Comparison of ENCODE assay signal across 28 cellular contexts in the genomic region with DNA sequence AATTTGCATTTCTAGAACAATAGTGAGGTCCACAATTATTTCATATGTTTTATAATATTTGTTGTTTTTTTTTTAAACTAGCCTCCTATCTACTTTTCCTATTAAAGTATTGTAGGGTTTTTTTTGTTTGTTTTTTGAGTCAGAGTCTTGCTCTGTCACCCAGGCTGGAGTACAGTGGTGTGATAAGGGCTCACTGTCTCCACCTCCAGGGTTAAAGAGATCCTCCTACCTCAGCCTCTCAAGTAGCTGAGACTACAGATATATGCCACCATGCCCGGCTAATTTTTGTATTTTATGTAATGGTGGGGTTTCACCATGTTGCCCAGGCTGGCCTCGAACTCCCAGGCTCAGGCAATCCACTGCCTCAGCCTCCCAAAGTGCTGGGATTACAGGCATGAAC.
DNase-seq lines count a peak whose midpoint lies in the region; ATAC-seq, FAIRE-seq and TF ChIP-seq lines count a peak whose summit lies in the region.
"Had no signal": no experiment of that assay in that cellular context is flagged by ENCODE, and none has a peak within 500 bp of the region (broad histone marks: within the 10 kb centered on the region; RNA-seq: fewer than 3 reads in every experiment).

No MANE protein-coding gene starts in this region.

- H3K4me3 ChIP-seq in HepG2 (replicated peaks in 1 of 3; ENCODE audit: insufficient read depth in 1 of 3, low read depth in 2 of 3, low read length in 3 of 3) (no peak overlapping the region), right lobe of liver (no peak overlapping the region), OCI-LY7 (ENCODE audit: low read depth, low read length, poor library complexity, severe bottlenecking) (no peak overlapping the region), brain microvascular endothelial cell (ENCODE audit: low read depth, low read length) (no peak overlapping the region), osteoblast (ENCODE audit: insufficient read depth, low read length) (no peak overlapping the region)
- H3K4me3 ChIP-seq: heart right ventricle, lung, smooth muscle cell, transverse colon had no signal

- 0% methylated on average over 2 of the region's 2 CpGs for WGBS in HepG2 (ENCODE audit: low lambda C conversion rate)
- WGBS in right lobe of liver (ENCODE audit: insufficient coverage, low coverage, low lambda C conversion rate, missing lambda C conversion rate), result 43% methylated on average over 2 of the region's 2 CpGs

- H3K36me3 ChIP-seq in HepG2 (replicated peaks in 1 of 2; ENCODE audit: control insufficient read depth in 1 of 2, insufficient read depth in 2 of 2, low read length in 2 of 2), result no peaks in the 10 kb centered on the region
- no peaks in the 10 kb centered on the region for H3K36me3 ChIP-seq in right lobe of liver
- H3K36me3 ChIP-seq in OCI-LY7 (ENCODE audit: insufficient read depth, low read length), result no peaks in the 10 kb centered on the region
- no peaks in the 10 kb centered on the region for H3K36me3 ChIP-seq in brain microvascular endothelial cell (replicated peaks)
- H3K36me3 ChIP-seq in osteoblast (ENCODE audit: insufficient read depth, low read length), result no peaks in the 10 kb centered on the region
- H3K36me3 ChIP-seq: heart right ventricle, transverse colon, WERI-Rb-1 had no signal

- no peak for FAIRE-seq in HepG2 (lab: Jason Lieb, UNC)

- CTCF ChIA-PET in HepG2 (lab: Yijun Ruan, JAX; ENCODE audit: low intra/inter-chr PET ratio, low total read pairs) (no interaction called here), OCI-LY7 (lab: Charles Lee; ENCODE audit: unreplicated experiment) (no interaction called here)

- H3K4me1 ChIP-seq in HepG2 (ENCODE audit: insufficient read depth, low read length) (no peaks in the 10 kb centered on the region), right lobe of liver (no peaks in the 10 kb centered on the region), OCI-LY7 (ENCODE audit: insufficient read depth, low read length, poor library complexity, severe bottlenecking) (no peaks in the 10 kb centered on the region), osteoblast (ENCODE audit: insufficient read depth, low read length) (no peaks in the 10 kb centered on the region)
- H3K4me1 ChIP-seq: heart right ventricle, parathyroid adenoma, transverse colon had no signal

- H3K9me2 ChIP-seq in OCI-LY7 (ENCODE audit: insufficient read depth, low read length), result no peaks in the 10 kb centered on the region

- H3K4me2 ChIP-seq in HepG2 (ENCODE audit: low read depth, low read length) (no peak overlapping the region), OCI-LY7 (ENCODE audit: low read length) (no peak overlapping the region), osteoblast (ENCODE audit: insufficient read depth, low read length) (no peak overlapping the region)
- H3K4me2 ChIP-seq: smooth muscle cell had no signal

- H3K9ac ChIP-seq in HepG2 (ENCODE audit: insufficient read depth, low read depth, low read length), result no peak overlapping the region
- H3K9ac ChIP-seq: parathyroid adenoma had no signal

- H3K27ac ChIP-seq in HepG2 (ENCODE audit: extremely low read length, insufficient read depth, low read length) (no peak overlapping the region), right lobe of liver (no peak overlapping the region), OCI-LY7 (ENCODE audit: low read depth, low read length, poor library complexity, severe bottlenecking) (no peak overlapping the region), brain microvascular endothelial cell (no peak overlapping the region), osteoblast (ENCODE audit: low read depth, low read length) (no peak overlapping the region)
- H3K27ac ChIP-seq: heart right ventricle, parathyroid adenoma, transverse colon, WERI-Rb-1 had no signal

- POLR2A ChIA-PET in HepG2 (lab: Yijun Ruan, JAX), result no interaction called here
- POLR2A ChIA-PET in OCI-LY7 (lab: Charles Lee), result interaction anchor here (0.7 kb wide), 1 partner anchor 1549 kb away, joined by 3 read pairs; no protein-coding TSS in a partner anchor

- no peaks in the 10 kb centered on the region for H3K27me3 ChIP-seq in HepG2 (ENCODE audit: control insufficient read depth in 1 of 2, insufficient read depth in 2 of 2, low read length in 2 of 2)
- H3K27me3 ChIP-seq in right lobe of liver, result no peaks in the 10 kb centered on the region
- H3K27me3 ChIP-seq in brain microvascular endothelial cell (replicated peaks), result no peaks in the 10 kb centered on the region
- no peaks in the 10 kb centered on the region for H3K27me3 ChIP-seq in osteoblast (ENCODE audit: insufficient read depth, low read length)
- H3K27me3 ChIP-seq: heart right ventricle, transverse colon had no signal

- in situ Hi-C loops in HepG2 (cut with HindIII; ENCODE audit: extremely low pct_ligation_motif_present, low pct_unique_long_range_greater_than_20kb), result no loop called here
- in situ Hi-C loops in brain microvascular endothelial cell (cut with HindIII; ENCODE audit: low pct_ligation_motif_present, low sequenced_read_pairs), result no loop called here

- intact Hi-C loops in HepG2 (cut with micrococcal nuclease; ENCODE audit: unreplicated experiment), result no loop called here
- intact Hi-C loops in right lobe of liver (cut with DNase I), result no loop called here
- intact Hi-C loops in OCI-LY7 (cut with micrococcal nuclease; ENCODE audit: unreplicated experiment), result no loop called here

- no peak for DNase-seq in HepG2 (ENCODE audit: low spot score)
- no peak for DNase-seq in right lobe of liver
- no peak for DNase-seq in OCI-LY7 (ENCODE audit: low spot score)
- peak; percentile 46 for DNase-seq in brain microvascular endothelial cell
- DNase-seq in osteoblast (ENCODE audit: insufficient read length, low spot score, missing footprints), result no peak
- DNase-seq in NCI-H128 (lab: John Stamatoyannopoulos, UW; ENCODE audit: unreplicated experiment), result no peak
- DNase-seq in T-helper 9 cell, result no peak
- no peak for DNase-seq in NCI-H526 (lab: John Stamatoyannopoulos, UW)
- DNase-seq: 8988T; activated CD4-positive, alpha-beta T cell treated with anti-CD3 and anti-CD28 coated beads, Interleukin-2, amount 10 ng/mL, durations not matched to agents 24 days and 14 days; activated naive CD4-positive, alpha-beta T cell treated with Interleukin-2 at 50 U/mL for 16 hours; activated T-cell treated with anti-CD3 and anti-CD28 coated beads, Interleukin-2, amount 50 U/mL, for 48 hours; DMS79 treated with DMSO at 0.1 percent for 48 hours; GOT3; heart right ventricle; IMR-90; NCI-H1417 treated with DMSO at 0.1 percent for 48 hours; NCI-H2081 treated with DMSO at 0.1 percent for 48 hours; NCI-H345; NCI-H82; nephron progenitor cell; SHP77; stimulated activated CD4-positive, alpha-beta T cell treated with anti-CD3 and anti-CD28 coated beads, Interleukin-1b, Interleukin-23, amount 100 ng/mL, for 48 hours; transverse colon; WERI-Rb-1 had no signal

- TF ChIP-seq RAD21 in HepG2 (CRISPR knock-in tag; IDR thresholded peaks at IDR 0.05), result no peak

- H4K20me1 ChIP-seq in HepG2 (ENCODE audit: insufficient read depth, low read length) (no peaks in the 10 kb centered on the region), OCI-LY7 (ENCODE audit: insufficient read depth, low read length) (no peaks in the 10 kb centered on the region), osteoblast (ENCODE audit: insufficient read depth, low read length) (no peaks in the 10 kb centered on the region)

- H2AFZ ChIP-seq in HepG2 (ENCODE audit: low read length) (no peak overlapping the region), OCI-LY7 (ENCODE audit: low read length) (no peak overlapping the region), osteoblast (ENCODE audit: low read length) (no peak overlapping the region)
- H2AFZ ChIP-seq: parathyroid adenoma had no signal

- TF ChIP-seq CTCF in HepG2 (CRISPR knock-in tag; IDR thresholded peaks at IDR 0.05) (no peak), right lobe of liver (IDR thresholded peaks at IDR 0.05) (no peak), OCI-LY7 (conservative IDR thresholded peaks at IDR 0.05; ENCODE audit: low read length) (peak; percentile 35; the same call in 1 of the 2 replicates), brain microvascular endothelial cell (IDR thresholded peaks at IDR 0.05; ENCODE audit: low read depth, low read length, missing control alignments) (peak; percentile 19), osteoblast (IDR thresholded peaks at IDR 0.05; ENCODE audit: extremely low read depth, low read depth, low read length) (peak; percentile 8)

- ATAC-seq in HepG2 (peak; percentile 69), right lobe of liver (no peak)
- ATAC-seq: heart right ventricle had no signal

- TF ChIP-seq POLR2A in HepG2 (IDR thresholded peaks at IDR 0.05; ENCODE audit: insufficient read depth in 1 of 2, low read depth in 2 of 2, low read length in 2 of 2) (no peak), right lobe of liver (IDR thresholded peaks at IDR 0.05) (no peak)

- BruUV-seq in HepG2 (replicated peaks; lab: Mats Ljungman, UMichigan) (no TSS peak), OCI-LY7 (replicated peaks; lab: Mats Ljungman, UMichigan) (no TSS peak)

- H3K9me3 ChIP-seq in HepG2 (ENCODE audit: low read length) (no peaks in the 10 kb centered on the region), right lobe of liver (no peaks in the 10 kb centered on the region), OCI-LY7 (ENCODE audit: low read length) (no peaks in the 10 kb centered on the region), osteoblast (ENCODE audit: low read depth, low read length) (no peaks in the 10 kb centered on the region)
- H3K9me3 ChIP-seq: heart right ventricle, transverse colon had no signal

- H3K79me2 ChIP-seq in HepG2 (ENCODE audit: insufficient read depth, low read length), result no peaks in the 10 kb centered on the region
- H3K79me2 ChIP-seq in OCI-LY7 (ENCODE audit: insufficient read depth, low read depth, low read length), result no peaks in the 10 kb centered on the region
- no peaks in the 10 kb centered on the region for H3K79me2 ChIP-seq in osteoblast (ENCODE audit: insufficient read depth, low read length)
- H3K79me2 ChIP-seq: parathyroid adenoma had no signal

- TF ChIP-seq EP300 in HepG2 (IDR thresholded peaks at IDR 0.05; ENCODE audit: low read depth in 2 of 2, low read length in 2 of 2), result no peak
- no peak for TF ChIP-seq EP300 in HepG2 (CRISPR knock-in tag; IDR thresholded peaks at IDR 0.05; ENCODE audit: borderline replicate concordance)

TF ChIP-seq in HepG2, 621 proteins besides CTCF, POLR2A, EP300 and RAD21 (continues in another document):
- no peak for TF ChIP-seq ZBTB8A (CRISPR knock-in tag; IDR thresholded peaks at IDR 0.05; ENCODE audit: borderline replicate concordance, low read depth)
- TF ChIP-seq AKAP8 (CRISPR knock-in tag; IDR thresholded peaks at IDR 0.05), result no peak
- no peak for TF ChIP-seq ZKSCAN5 (CRISPR knock-in tag; IDR thresholded peaks at IDR 0.05)
- no peak for TF ChIP-seq TEAD2 (CRISPR knock-in tag; IDR thresholded peaks at IDR 0.05)

Comparison
In these comparisons a context has a peak if more than half of its experiments do, and no peak if none do; other contexts are left out.
1. CTCF ChIP-seq: peak in OCI-LY7 (single experiment), brain microvascular endothelial cell (single experiment) and osteoblast (single experiment); none in HepG2 (single experiment) and right lobe of liver (0 of 4).